ENCODE assay signal across 13 cellular contexts in genomic region chr14:51638071-51638944, GRCh38. TPM values are rescaled to one million over a fixed set of nuclear protein-coding genes. Genes with fewer than 3 reads are reported as not detected.
DNase-seq lines count a peak whose midpoint lies in the region; ATAC-seq, FAIRE-seq and TF ChIP-seq lines count a peak whose summit lies in the region.
"Had no signal": no experiment of that assay in that cellular context is flagged by ENCODE, and none has a peak within 500 bp of the region (broad histone marks: within the 10 kb centered on the region; RNA-seq: fewer than 3 reads in every experiment).

No MANE protein-coding gene starts in this region.

- intact Hi-C loops in sciatic nerve (cut with DNase I), result no loop called here

- DNase-seq in ELR (ENCODE audit: low read depth) (peak; percentile 59), RWPE1 (ENCODE audit: low spot score) (no peak), foreskin melanocyte (peak; percentile 15), sciatic nerve (ENCODE audit: low spot score) (no peak), dermis blood vessel endothelial cell (no peak), frontal cortex (ENCODE audit: low spot score in 2 of 2) (no peak), NCI-H524 (lab: John Stamatoyannopoulos, UW) (no peak)
- DNase-seq: Calu3, left colon had no signal

- peak overlapping the region; percentile 46; the same call in 1 of the 2 replicates for H3K27ac ChIP-seq in RWPE1

- no peak for FAIRE-seq in frontal cortex (lab: Jason Lieb, UNC)
- FAIRE-seq: endometrium, GM18507 had no signal

- POLR2A ChIA-PET in RWPE1 (lab: Yijun Ruan, JAX; ENCODE audit: low non-redundant PET), result no interaction called here

- no peak for TF ChIP-seq CTCF in RWPE1 (conservative IDR thresholded peaks at IDR 0.05; ENCODE audit: low read depth)

- CTCF ChIA-PET in RWPE1 (lab: Yijun Ruan, JAX), result interaction anchor here (0.7 kb wide), 1 partner anchor 14 kb away, joined by 3 read pairs; no protein-coding TSS in a partner anchor

- ATAC-seq in sciatic nerve (peak; percentile 88), GM18870 (IDR thresholded peaks at IDR 0.05; ENCODE audit: unreplicated experiment) (no peak)
- ATAC-seq: activated CD4-positive, CD25-positive, alpha-beta regulatory T cell treated with anti-CD3 and anti-CD28 coated beads, Interleukin-2, amount 50 U/mL, for 24 hours; left colon had no signal

RNA-seq across cellular contexts. Expression of gene FRMD6, which starts 13.4 kb away (rescaled TPM):
- total RNA-seq in sciatic nerve (52.0 TPM), dermis blood vessel endothelial cell (125 and 228 TPM in 2 replicates), frontal cortex (13.5 TPM)

Comparison
In these comparisons a context has a peak if more than half of its experiments do, and no peak if none do; other contexts are left out.
1. DNase-seq: peak in ELR (single experiment) and foreskin melanocyte (single experiment); none in RWPE1 (single experiment), sciatic nerve (single experiment), dermis blood vessel endothelial cell (single experiment), frontal cortex (0 of 2) and NCI-H524 (0 of 2).